34 cellular contexts compared by ENCODE assay signal in the genomic region with DNA sequence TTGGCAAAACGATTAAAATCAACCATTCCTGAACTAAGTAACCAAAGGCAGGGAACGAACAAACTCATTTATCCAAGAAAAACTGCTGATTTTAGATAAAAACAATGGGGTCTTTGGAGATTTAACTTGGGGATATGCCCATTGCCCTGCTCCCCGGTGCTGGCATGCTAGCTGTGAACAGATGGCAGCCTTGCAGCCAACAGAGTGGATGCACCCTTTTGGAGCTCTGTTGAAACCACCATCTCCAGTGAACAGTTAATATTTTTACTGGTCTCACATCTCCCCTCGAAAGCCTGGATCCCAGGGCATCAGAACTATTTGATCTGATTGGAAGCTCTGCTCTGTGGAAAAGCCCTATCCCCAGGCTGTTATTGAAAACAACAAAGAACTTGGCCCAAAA.
"Had no signal": no experiment of that assay in that cellular context is flagged by ENCODE, and none has a peak within 500 bp of the region (broad histone marks: within the 10 kb centered on the region; RNA-seq: fewer than 3 reads in every experiment).

No MANE protein-coding gene starts in this region.

- H3K36me3 ChIP-seq: adrenal gland, esophagus muscularis mucosa, gastrocnemius medialis, heart left ventricle had no signal

- H3K27ac ChIP-seq: adrenal gland, body of pancreas, esophagus muscularis mucosa, foreskin keratinocyte, gastrocnemius medialis, heart left ventricle had no signal

- H3K27ac Mint-ChIP-seq: activated CD4-positive, alpha-beta memory T cell treated with anti-CD3 and anti-CD28 coated beads for 36 hours; activated CD4-positive, alpha-beta T cell treated with anti-CD3 and anti-CD28 coated beads for 36 hours; activated CD4-positive, alpha-beta T cell treated with anti-CD3 and anti-CD28 coated beads, Interleukin-2, amount 10 ng/mL, durations not matched to agents 24 days and 14 days; activated CD8-positive, alpha-beta memory T cell treated with anti-CD3 and anti-CD28 coated beads, Interleukin-2, amount 10 ng/mL, durations not matched to agents 7 days and 5 days; activated CD8-positive, alpha-beta T cell treated with anti-CD3 and anti-CD28 coated beads, Interleukin-2, amount 10 ng/mL, durations not matched to agents 7 days and 5 days; activated naive CD4-positive, alpha-beta T cell treated with anti-CD3 and anti-CD28 coated beads for 36 hours; activated naive CD4-positive, alpha-beta T cell treated with anti-CD3 and anti-CD28 coated beads, Interleukin-2, amount 50 U/mL, for 24 hours; activated naive CD8-positive, alpha-beta T cell treated with anti-CD3 and anti-CD28 coated beads for 36 hours; activated naive CD8-positive, alpha-beta T cell treated with anti-CD3 and anti-CD28 coated beads, Interleukin-2, amount 50 U/mL, for 24 hours; activated T-helper 1 cell treated with anti-CD3 and anti-CD28 coated beads, Interleukin-12 subunit alpha, Interleukin-12 subunit beta, Interleukin-2, Interleukin-4 antibody, amounts not matched to agents 30 ng/mL and 10 ng/mL and 1 ng/mL, durations not matched to agents 14 hours and 24 hours and 36 hours; activated T-helper 2 cell treated with anti-CD3 and anti-CD28 coated beads, Interferon-gamma antibody, Interleukin-2, Interleukin-4, amounts not matched to agents 10 μg/mL and 5 μg/mL and 100 μg/mL, durations not matched to agents 14 hours and 24 hours and 36 hours; effector memory CD8-positive, alpha-beta T cell; T-helper 17 cell; T-helper 2 cell treated with Interferon-gamma antibody and Interleukin-4, amounts not matched to agents 5 μg/mL and 100 μg/mL, for 36 hours had no signal

- H3K4me3 Mint-ChIP-seq: activated CD4-positive, alpha-beta memory T cell treated with anti-CD3 and anti-CD28 coated beads for 36 hours; activated CD4-positive, alpha-beta T cell treated with anti-CD3 and anti-CD28 coated beads for 36 hours; activated CD4-positive, alpha-beta T cell treated with anti-CD3 and anti-CD28 coated beads, Interleukin-2, amount 10 ng/mL, durations not matched to agents 24 days and 14 days; activated CD8-positive, alpha-beta memory T cell treated with anti-CD3 and anti-CD28 coated beads, Interleukin-2, amount 10 ng/mL, durations not matched to agents 7 days and 5 days; activated CD8-positive, alpha-beta T cell treated with anti-CD3 and anti-CD28 coated beads, Interleukin-2, amount 10 ng/mL, durations not matched to agents 7 days and 5 days; activated naive CD4-positive, alpha-beta T cell treated with anti-CD3 and anti-CD28 coated beads for 36 hours; activated naive CD4-positive, alpha-beta T cell treated with anti-CD3 and anti-CD28 coated beads, Interleukin-2, amount 50 U/mL, for 24 hours; activated naive CD8-positive, alpha-beta T cell treated with anti-CD3 and anti-CD28 coated beads for 36 hours; activated naive CD8-positive, alpha-beta T cell treated with anti-CD3 and anti-CD28 coated beads, Interleukin-2, amount 50 U/mL, for 24 hours; activated T-helper 1 cell treated with anti-CD3 and anti-CD28 coated beads, Interleukin-12 subunit alpha, Interleukin-12 subunit beta, Interleukin-2, Interleukin-4 antibody, amounts not matched to agents 30 ng/mL and 10 ng/mL and 1 ng/mL, durations not matched to agents 14 hours and 24 hours and 36 hours; effector memory CD8-positive, alpha-beta T cell; T-helper 17 cell; T-helper 2 cell treated with Interferon-gamma antibody and Interleukin-4, amounts not matched to agents 5 μg/mL and 100 μg/mL, for 36 hours had no signal

- DNase-seq: activated CD4-positive, alpha-beta memory T cell treated with anti-CD3 and anti-CD28 coated beads for 36 hours; activated CD4-positive, alpha-beta T cell treated with anti-CD3 and anti-CD28 coated beads for 36 hours; activated CD4-positive, CD25-positive, alpha-beta regulatory T cell; activated CD4-positive, CD25-positive, alpha-beta regulatory T cell treated with anti-CD3 and anti-CD28 coated beads, Interleukin-2, amount 50 U/mL, for 72 hours; activated CD8-positive, alpha-beta memory T cell treated with anti-CD3 and anti-CD28 coated beads, Interleukin-2, amount 10 ng/mL, durations not matched to agents 7 days and 5 days; activated CD8-positive, alpha-beta memory T cell treated with anti-CD3 and anti-CD28 coated beads, Interleukin-2, amount 50 U/mL, for 4 hours; activated CD8-positive, alpha-beta T cell treated with anti-CD3 and anti-CD28 coated beads, Interleukin-2, amount 10 ng/mL, durations not matched to agents 7 days and 5 days; activated effector memory CD4-positive, alpha-beta T cell treated with anti-CD3 and anti-CD28 coated beads, Interleukin-2, amount 50 U/mL, for 16 hours; activated naive CD4-positive, alpha-beta T cell treated with anti-CD3 and anti-CD28 coated beads for 36 hours; activated naive CD8-positive, alpha-beta T cell treated with anti-CD3 and anti-CD28 coated beads for 36 hours; activated naive CD8-positive, alpha-beta T cell treated with anti-CD3 and anti-CD28 coated beads, Interleukin-2, amount 50 U/mL, for 24 hours; activated T-cell treated with anti-CD3 and anti-CD28 coated beads, Interleukin-2, amount 50 U/mL, for 1 hour; activated T-cell treated with anti-CD3 and anti-CD28 coated beads, Interleukin-2, amount 50 U/mL, for 48 hours; adrenal gland; amygdala; aorta; body of pancreas; cortex of kidney; dermis blood vessel endothelial cell; effector CD4-positive, alpha-beta T cell; effector memory CD8-positive, alpha-beta T cell; erythroblast; foreskin keratinocyte; gastrocnemius medialis; glutamatergic neuron; heart left ventricle; T-helper 17 cell; T1000 had no signal

- H3K36me3 Mint-ChIP-seq: activated CD4-positive, alpha-beta memory T cell treated with anti-CD3 and anti-CD28 coated beads for 36 hours; activated CD8-positive, alpha-beta memory T cell treated with anti-CD3 and anti-CD28 coated beads, Interleukin-2, amount 10 ng/mL, durations not matched to agents 7 days and 5 days; activated naive CD4-positive, alpha-beta T cell treated with anti-CD3 and anti-CD28 coated beads, Interleukin-2, amount 50 U/mL, for 24 hours; activated naive CD8-positive, alpha-beta T cell treated with anti-CD3 and anti-CD28 coated beads for 36 hours had no signal

- H3K4me1 Mint-ChIP-seq: activated CD4-positive, alpha-beta T cell treated with anti-CD3 and anti-CD28 coated beads for 36 hours; activated CD4-positive, alpha-beta T cell treated with anti-CD3 and anti-CD28 coated beads, Interleukin-2, amount 10 ng/mL, durations not matched to agents 24 days and 14 days; activated CD8-positive, alpha-beta memory T cell treated with anti-CD3 and anti-CD28 coated beads, Interleukin-2, amount 10 ng/mL, durations not matched to agents 7 days and 5 days; activated naive CD4-positive, alpha-beta T cell treated with anti-CD3 and anti-CD28 coated beads, Interleukin-2, amount 50 U/mL, for 24 hours; activated naive CD8-positive, alpha-beta T cell treated with anti-CD3 and anti-CD28 coated beads for 36 hours; activated naive CD8-positive, alpha-beta T cell treated with anti-CD3 and anti-CD28 coated beads, Interleukin-2, amount 50 U/mL, for 24 hours; T-helper 17 cell had no signal

- H3K27me3 Mint-ChIP-seq: activated CD4-positive, alpha-beta T cell treated with anti-CD3 and anti-CD28 coated beads, Interleukin-2, amount 10 ng/mL, durations not matched to agents 24 days and 14 days; activated CD8-positive, alpha-beta memory T cell treated with anti-CD3 and anti-CD28 coated beads, Interleukin-2, amount 10 ng/mL, durations not matched to agents 7 days and 5 days; activated naive CD8-positive, alpha-beta T cell treated with anti-CD3 and anti-CD28 coated beads for 36 hours had no signal

- H3K9me3 Mint-ChIP-seq: activated CD4-positive, alpha-beta T cell treated with anti-CD3 and anti-CD28 coated beads, Interleukin-2, amount 10 ng/mL, durations not matched to agents 24 days and 14 days; activated T-helper 1 cell treated with anti-CD3 and anti-CD28 coated beads, Interleukin-12 subunit alpha, Interleukin-12 subunit beta, Interleukin-2, Interleukin-4 antibody, amounts not matched to agents 30 ng/mL and 10 ng/mL and 1 ng/mL, durations not matched to agents 14 hours and 24 hours and 36 hours; activated T-helper 2 cell treated with anti-CD3 and anti-CD28 coated beads, Interferon-gamma antibody, Interleukin-2, Interleukin-4, amounts not matched to agents 10 μg/mL and 5 μg/mL and 100 μg/mL, durations not matched to agents 14 hours and 24 hours and 36 hours; effector memory CD8-positive, alpha-beta T cell had no signal

- H3K9me3 ChIP-seq: adrenal gland, body of pancreas, gastrocnemius medialis had no signal

- ATAC-seq: activated CD4-positive, alpha-beta T cell treated with anti-CD3 and anti-CD28 coated beads for 36 hours; activated CD8-positive, alpha-beta memory T cell treated with anti-CD3 and anti-CD28 coated beads, Interleukin-2, amount 10 ng/mL, durations not matched to agents 7 days and 5 days; activated CD8-positive, alpha-beta T cell treated with anti-CD3 and anti-CD28 coated beads, Interleukin-2, amount 10 ng/mL, durations not matched to agents 7 days and 5 days; activated naive CD8-positive, alpha-beta T cell treated with anti-CD3 and anti-CD28 coated beads, Interleukin-2, amount 50 U/mL, for 24 hours; effector memory CD8-positive, alpha-beta T cell; foreskin keratinocyte; gastrocnemius medialis; heart left ventricle; T-helper 17 cell had no signal

- H3K4me1 ChIP-seq: body of pancreas, esophagus muscularis mucosa, foreskin keratinocyte, gastrocnemius medialis had no signal

- H3K4me3 ChIP-seq: adrenal gland, body of pancreas, esophagus muscularis mucosa, gastrocnemius medialis, heart left ventricle had no signal
